8 cellular contexts compared by ENCODE assay signal in the genomic region with DNA sequence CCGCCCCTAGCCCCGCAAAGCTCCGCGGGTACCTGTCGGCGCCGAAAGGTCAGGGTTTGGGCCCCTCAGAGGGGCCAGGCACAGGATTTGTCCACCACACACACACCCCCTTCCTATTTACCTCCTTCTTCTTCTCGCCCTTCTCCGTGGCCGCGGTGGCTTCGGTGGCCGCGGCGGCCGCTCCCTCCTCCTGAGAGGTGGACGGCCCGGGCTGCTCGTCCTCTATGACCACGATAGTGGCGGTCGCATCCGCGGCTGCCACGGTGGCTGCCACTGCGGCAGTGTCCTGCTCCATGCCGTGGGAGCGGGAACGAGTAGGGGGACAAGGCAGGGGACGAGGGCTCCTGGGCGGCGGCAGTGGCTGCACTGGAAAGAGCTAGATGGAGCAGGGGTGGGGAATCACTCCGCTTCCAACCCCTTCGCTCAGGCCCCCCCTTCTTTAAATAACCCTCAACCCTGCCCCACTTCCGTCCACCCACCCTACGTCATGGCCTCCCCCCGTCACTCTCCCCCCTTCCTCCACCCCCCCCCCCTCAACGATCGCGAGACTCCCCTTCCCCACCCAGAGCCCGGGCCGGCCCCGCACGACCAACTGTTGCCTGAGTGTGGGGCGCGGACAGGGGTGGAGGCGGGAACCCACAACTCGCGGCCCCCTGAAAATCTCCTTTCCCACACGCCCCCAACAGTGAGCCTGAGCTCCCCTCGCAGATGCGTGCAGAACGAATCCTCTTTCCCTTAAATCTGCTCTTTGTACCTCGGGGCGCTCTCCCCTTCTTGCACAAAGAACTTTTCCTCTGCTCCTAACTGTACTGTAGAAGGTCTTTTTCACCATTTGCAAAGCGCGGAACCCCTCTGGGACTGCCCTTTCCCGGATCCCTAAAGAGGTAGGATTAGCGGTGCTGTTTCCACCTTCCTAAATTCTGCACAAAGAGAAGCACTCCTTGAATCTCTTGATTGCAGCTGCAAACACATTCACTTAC. TPM values are rescaled to one million over a fixed set of nuclear protein-coding genes. Genes with fewer than 3 reads are reported as not detected.
DNase-seq lines count a peak whose midpoint lies in the region; ATAC-seq and TF ChIP-seq lines count a peak whose summit lies in the region.

SMARCA1 (minus strand) TSS at position 415 of the 980 bp plus-strand sequence; CDS start at position 295, 120 bp downstream.

- H3K4me3 ChIP-seq in kidney epithelial cell (ENCODE audit: low read depth, low read length), result peak within 1 kb of the TSS; percentile 78
- H3K4me3 ChIP-seq in skin epidermis, result peak within 1 kb of the TSS; percentile 59 to 75 (median 70)

- H3K4me1 Mint-ChIP-seq in activated naive CD4-positive, alpha-beta T cell treated with anti-CD3 and anti-CD28 coated beads for 36 hours (ENCODE audit: low read depth), result peaks cover 3% of the 10 kb centered on the region
- H3K4me1 Mint-ChIP-seq in dendritic cell treated with granulocyte-macrophage colony-stimulating factor and Interleukin-4, amounts not matched to agents 40 ng/mL and 50 ng/mL, for 4 days (ENCODE audit: low read depth), result no peaks in the 10 kb centered on the region

- DNase-seq in activated naive CD4-positive, alpha-beta T cell treated with anti-CD3 and anti-CD28 coated beads for 36 hours, result no peak
- no peak for DNase-seq in activated naive CD4-positive, alpha-beta T cell treated with Interleukin-2 at 50 U/mL for 16 hours
- DNase-seq in RWPE1 (ENCODE audit: low spot score) (peak; percentile 28), kidney epithelial cell (ENCODE audit: low read depth) (no peak)
- DNase-seq in activated CD4-positive, alpha-beta T cell treated with anti-CD3 and anti-CD28 coated beads, Interleukin-2, amount 50 U/mL, for 48 hours, result no peak

- POLR2A ChIA-PET in RWPE1 (lab: Yijun Ruan, JAX; ENCODE audit: low non-redundant PET), result no interaction called here

- no peaks in the 10 kb centered on the region for H3K36me3 ChIP-seq in kidney epithelial cell (ENCODE audit: control insufficient read depth, insufficient read depth, low read length)

- H3K27me3 ChIP-seq in kidney epithelial cell (ENCODE audit: control insufficient read depth, insufficient read depth, low read length), result no peaks in the 10 kb centered on the region

- ATAC-seq in HG03469 (IDR thresholded peaks at IDR 0.05; ENCODE audit: unreplicated experiment), result no peak

- H3K4me3 Mint-ChIP-seq in activated naive CD4-positive, alpha-beta T cell treated with anti-CD3 and anti-CD28 coated beads for 36 hours, result peak within 1 kb of the TSS; percentile 81
- H3K4me3 Mint-ChIP-seq in dendritic cell treated with granulocyte-macrophage colony-stimulating factor and Interleukin-4, amounts not matched to agents 40 ng/mL and 50 ng/mL, for 4 days, result peak within 1 kb of the TSS; percentile 87

- H3K27ac ChIP-seq in RWPE1 (peak within 1 kb of the TSS; percentile 84), skin epidermis (peak within 1 kb of the TSS in 20 of 21 experiments; percentile 36 to 89 (median 64))

- H3K36me3 Mint-ChIP-seq in activated naive CD4-positive, alpha-beta T cell treated with anti-CD3 and anti-CD28 coated beads for 36 hours (ENCODE audit: low read depth), result no peaks in the 10 kb centered on the region
- peaks cover 6% of the 10 kb centered on the region for H3K36me3 Mint-ChIP-seq in dendritic cell treated with granulocyte-macrophage colony-stimulating factor and Interleukin-4, amounts not matched to agents 40 ng/mL and 50 ng/mL, for 4 days (ENCODE audit: low read depth)

- CTCF ChIA-PET in activated naive CD4-positive, alpha-beta T cell treated with anti-CD3 and anti-CD28 coated beads for 36 hours (lab: Charles Lee), result no interaction called here
- CTCF ChIA-PET in RWPE1 (lab: Yijun Ruan, JAX), result no interaction called here

- no peak within 1 kb of the TSS for H3K27ac Mint-ChIP-seq in activated naive CD4-positive, alpha-beta T cell treated with anti-CD3 and anti-CD28 coated beads for 36 hours
- H3K27ac Mint-ChIP-seq in dendritic cell treated with granulocyte-macrophage colony-stimulating factor and Interleukin-4, amounts not matched to agents 40 ng/mL and 50 ng/mL, for 4 days, result peak within 1 kb of the TSS; percentile 56

- no peaks in the 10 kb centered on the region for H3K27me3 Mint-ChIP-seq in activated naive CD4-positive, alpha-beta T cell treated with anti-CD3 and anti-CD28 coated beads for 36 hours (ENCODE audit: low read depth)
- peaks cover 24% of the 10 kb centered on the region for H3K27me3 Mint-ChIP-seq in dendritic cell treated with granulocyte-macrophage colony-stimulating factor and Interleukin-4, amounts not matched to agents 40 ng/mL and 50 ng/mL, for 4 days

- TF ChIP-seq CTCF in RWPE1 (conservative IDR thresholded peaks at IDR 0.05; ENCODE audit: low read depth) (no peak), kidney epithelial cell (IDR thresholded peaks at IDR 0.05; ENCODE audit: insufficient read depth, low read length, poor library complexity, severe bottlenecking) (no peak)

- H3K9me3 Mint-ChIP-seq in activated naive CD4-positive, alpha-beta T cell treated with anti-CD3 and anti-CD28 coated beads for 36 hours, result no peaks in the 10 kb centered on the region
- no peaks in the 10 kb centered on the region for H3K9me3 Mint-ChIP-seq in dendritic cell treated with granulocyte-macrophage colony-stimulating factor and Interleukin-4, amounts not matched to agents 40 ng/mL and 50 ng/mL, for 4 days

- intact Hi-C loops in activated naive CD4-positive, alpha-beta T cell treated with anti-CD3 and anti-CD28 coated beads for 36 hours (cut with micrococcal nuclease), result loop anchor here (2.0 kb wide), 1 partner anchor 17 kb away; the partner anchor contains the start of gene OCRL
- intact Hi-C loops in dendritic cell treated with granulocyte-macrophage colony-stimulating factor and Interleukin-4, amounts not matched to agents 40 ng/mL and 50 ng/mL, for 4 days (cut with micrococcal nuclease), result no loop called here

RNA-seq across cellular contexts. Expression of gene SMARCA1, which starts in this region (rescaled TPM):
- total RNA-seq in activated naive CD4-positive, alpha-beta T cell treated with anti-CD3 and anti-CD28 coated beads for 36 hours, result under 1 TPM; 0.36 to 0.44 TPM
- 32.7 and 34.0 TPM in 2 replicates for total RNA-seq in kidney epithelial cell

Comparison
In these comparisons a context has a peak if more than half of its experiments do, and no peak if none do; other contexts are left out.
1. RNA of gene SMARCA1 (total RNA-seq): 32.7 to 34.0 TPM in kidney epithelial cell; 0.36 to 0.44 TPM in activated naive CD4-positive, alpha-beta T cell treated with anti-CD3 and anti-CD28 coated beads for 36 hours; every median in the first group is over 10 times any median in the second.